Comparison of ENCODE assay signal across 16 cellular contexts in the genomic region with DNA sequence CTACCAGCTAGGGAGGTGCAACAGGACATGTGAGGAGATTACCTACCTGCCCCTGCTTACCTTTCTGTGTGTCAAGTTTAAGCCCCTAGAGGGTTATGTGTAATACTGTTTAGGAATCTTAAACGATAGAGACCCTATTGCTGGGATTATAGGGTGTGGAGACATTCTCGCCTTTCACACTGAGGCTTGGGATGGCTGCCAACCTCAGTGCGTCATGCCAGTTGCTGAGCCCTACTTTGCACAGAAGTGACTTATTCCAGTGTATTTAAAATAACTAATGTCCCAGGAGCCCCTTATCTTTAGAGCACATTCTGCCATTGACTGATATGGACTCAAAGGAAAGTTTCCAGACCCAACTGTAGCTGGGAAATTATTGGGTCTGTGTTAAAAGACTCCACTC.
DNase-seq lines count a peak whose midpoint lies in the region; ATAC-seq and TF ChIP-seq lines count a peak whose summit lies in the region.
"Had no signal": no experiment of that assay in that cellular context is flagged by ENCODE, and none has a peak within 500 bp of the region (broad histone marks: within the 10 kb centered on the region; RNA-seq: fewer than 3 reads in every experiment).

No MANE protein-coding gene starts in this region.

- H3K9me3 ChIP-seq in uterus (no peaks in the 10 kb centered on the region), upper lobe of right lung (no peaks in the 10 kb centered on the region)
- H3K9me3 ChIP-seq: prostate gland had no signal

- intact Hi-C loops in uterus (cut with DNase I; ENCODE audit: low total_unique reads) (no loop called here), upper lobe of right lung (cut with DNase I) (no loop called here)

- peaks cover under 1% of the 10 kb centered on the region for H3K36me3 Mint-ChIP-seq in activated T-cell treated with anti-CD3 and anti-CD28 coated beads, Interleukin-2, amount 50 U/mL, for 4 hours (ENCODE audit: insufficient read depth)

- TF ChIP-seq CTCF in astrocyte of the cerebellum (IDR thresholded peaks at IDR 0.05; ENCODE audit: low read depth, low read length, missing control alignments) (no peak), foreskin keratinocyte (conservative IDR thresholded peaks at IDR 0.05) (no peak), uterus (IDR thresholded peaks at IDR 0.05) (no peak), GM13976 (IDR thresholded peaks at IDR 0.05; ENCODE audit: borderline replicate concordance, control extremely low read depth, extremely low read depth, insufficient read depth, missing control alignments) (no peak), upper lobe of right lung (IDR thresholded peaks at IDR 0.05) (no peak)

- H3K27me3 Mint-ChIP-seq in activated T-cell treated with anti-CD3 and anti-CD28 coated beads, Interleukin-2, amount 50 U/mL, for 4 hours (ENCODE audit: low read depth): peaks cover 28% of the 10 kb centered on the region

- H3K27ac ChIP-seq in foreskin keratinocyte: peak overlapping the region; percentile 35
- H3K27ac ChIP-seq in uterus: no peak overlapping the region
- no peak overlapping the region for H3K27ac ChIP-seq in upper lobe of right lung
- H3K27ac ChIP-seq: prostate gland, upper lobe of left lung had no signal

- H3K4me3 Mint-ChIP-seq in activated T-cell treated with anti-CD3 and anti-CD28 coated beads, Interleukin-2, amount 50 U/mL, for 4 hours: no peak overlapping the region
- H3K4me3 Mint-ChIP-seq: IgD-negative memory B cell had no signal

- peak; percentile 18 for DNase-seq in A172 (ENCODE audit: low spot score)
- DNase-seq in HS-27A (ENCODE audit: low read depth): peak; percentile 83
- DNase-seq in astrocyte of the cerebellum (ENCODE audit: low read depth): peak; percentile 5
- DNase-seq in foreskin keratinocyte: peak in 1 of 2 donors; percentile 65
- no peak for DNase-seq in activated T-cell treated with anti-CD3 and anti-CD28 coated beads, Interleukin-2, amount 50 U/mL, for 4 hours
- DNase-seq in uterus: no peak
- DNase-seq in GM13976 (ENCODE audit: low spot score): no peak
- no peak for DNase-seq in upper lobe of right lung
- DNase-seq: activated naive CD4-positive, alpha-beta T cell treated with anti-CD3 and anti-CD28 coated beads, Interleukin-2, amount 50 U/mL, for 16 hours; DMS153; foreskin melanocyte; NCI-H1436 treated with DMSO at 0.1 percent for 48 hours; NCI-H524 treated with DMSO at 0.1 percent for 48 hours; upper lobe of left lung had no signal

- H3K4me1 ChIP-seq in foreskin keratinocyte (peaks cover 20% of the 10 kb centered on the region), uterus (no peaks in the 10 kb centered on the region), upper lobe of right lung (no peaks in the 10 kb centered on the region)
- H3K4me1 ChIP-seq: prostate gland, upper lobe of left lung had no signal

- no peak for TF ChIP-seq POLR2A in uterus (IDR thresholded peaks at IDR 0.05)

- H3K4me1 Mint-ChIP-seq in activated T-cell treated with anti-CD3 and anti-CD28 coated beads, Interleukin-2, amount 50 U/mL, for 4 hours (ENCODE audit: low read depth): no peaks in the 10 kb centered on the region
- H3K4me1 Mint-ChIP-seq: IgD-negative memory B cell had no signal

- in situ Hi-C loops in astrocyte of the cerebellum (cut with HindIII; ENCODE audit: low sequenced_read_pairs) (no loop called here), GM13976 (cut with MboI; ENCODE audit: low sequenced_read_pairs, unreplicated experiment) (no loop called here)

- H3K27me3 ChIP-seq in foreskin keratinocyte (no peaks in the 10 kb centered on the region), uterus (no peaks in the 10 kb centered on the region), upper lobe of right lung (no peaks in the 10 kb centered on the region)
- H3K27me3 ChIP-seq: upper lobe of left lung had no signal

- peak; percentile 75 for ATAC-seq in foreskin keratinocyte
- ATAC-seq in activated T-cell treated with anti-CD3 and anti-CD28 coated beads, Interleukin-2, amount 50 U/mL, for 4 hours: no peak
- ATAC-seq in upper lobe of right lung: no peak

- peaks cover 12% of the 10 kb centered on the region for H3K9me3 Mint-ChIP-seq in activated T-cell treated with anti-CD3 and anti-CD28 coated beads, Interleukin-2, amount 50 U/mL, for 4 hours

- H3K36me3 ChIP-seq in uterus: no peaks in the 10 kb centered on the region
- H3K36me3 ChIP-seq in upper lobe of right lung: no peaks in the 10 kb centered on the region
- H3K36me3 ChIP-seq: prostate gland, upper lobe of left lung had no signal

- no peak overlapping the region for H3K4me3 ChIP-seq in astrocyte of the cerebellum (ENCODE audit: low read depth, low read length)
- H3K4me3 ChIP-seq in uterus: no peak overlapping the region
- H3K4me3 ChIP-seq in upper lobe of right lung: no peak overlapping the region
- H3K4me3 ChIP-seq: prostate gland, upper lobe of left lung had no signal

Comparison
In these comparisons a context has a peak if more than half of its experiments do, and no peak if none do; other contexts are left out.
1. DNase-seq: peak in A172 (single experiment), HS-27A (single experiment) and astrocyte of the cerebellum (single experiment); none in activated T-cell treated with anti-CD3 and anti-CD28 coated beads, Interleukin-2, amount 50 U/mL, for 4 hours (single experiment), uterus (0 of 2), GM13976 (single experiment) and upper lobe of right lung (single experiment).